ENCODE assay signal across 1 cellular context in the genomic region with DNA sequence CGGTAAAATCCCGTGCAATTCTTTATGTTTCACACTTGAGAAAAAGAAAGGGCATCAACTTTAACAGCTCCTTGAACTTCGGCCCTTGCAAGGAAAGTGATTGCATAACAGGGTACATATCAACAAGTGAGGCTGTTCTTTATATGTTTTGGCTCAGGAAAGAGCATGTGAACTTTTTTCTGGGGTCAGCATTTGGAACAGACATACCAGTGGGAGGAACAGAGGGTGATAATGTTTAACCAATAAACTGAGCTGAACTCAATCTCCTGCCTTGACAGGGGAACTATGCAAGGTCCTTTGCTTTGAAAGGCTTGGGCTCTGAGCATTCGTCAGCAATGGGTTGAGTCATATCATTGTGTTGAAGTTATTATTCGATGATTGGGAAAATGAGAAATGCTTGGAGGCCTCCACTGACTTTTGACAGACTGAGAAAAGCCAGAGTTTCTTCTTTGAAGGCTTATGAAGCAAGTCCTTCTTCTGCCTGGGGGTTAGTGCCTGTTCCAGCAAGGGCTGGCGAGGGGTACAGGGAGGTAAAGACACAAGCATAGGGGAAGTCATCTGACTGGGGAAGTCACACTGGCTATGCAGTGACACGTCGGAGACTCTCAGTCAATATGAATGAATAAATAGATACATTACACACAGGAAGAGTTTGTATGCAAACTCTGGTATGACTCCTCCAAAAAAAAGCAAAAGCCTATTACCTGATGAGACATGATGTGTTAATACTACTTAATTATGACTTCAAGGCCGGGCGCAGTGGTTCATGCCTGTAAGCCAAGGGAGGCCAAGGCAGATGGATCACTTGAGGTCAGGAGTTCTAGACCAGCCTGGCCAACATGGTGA.
A peak's percentile ranks its signal among the peaks of the same experiment; 100 is the strongest.
TF ChIP-seq lines count a peak whose summit lies in the region.

No MANE protein-coding gene starts in this region.

TF ChIP-seq in HepG2, 621 proteins besides CTCF, POLR2A, EP300 and RAD21 (continued from another document and continues in another):
- TF ChIP-seq, protein P1, sequence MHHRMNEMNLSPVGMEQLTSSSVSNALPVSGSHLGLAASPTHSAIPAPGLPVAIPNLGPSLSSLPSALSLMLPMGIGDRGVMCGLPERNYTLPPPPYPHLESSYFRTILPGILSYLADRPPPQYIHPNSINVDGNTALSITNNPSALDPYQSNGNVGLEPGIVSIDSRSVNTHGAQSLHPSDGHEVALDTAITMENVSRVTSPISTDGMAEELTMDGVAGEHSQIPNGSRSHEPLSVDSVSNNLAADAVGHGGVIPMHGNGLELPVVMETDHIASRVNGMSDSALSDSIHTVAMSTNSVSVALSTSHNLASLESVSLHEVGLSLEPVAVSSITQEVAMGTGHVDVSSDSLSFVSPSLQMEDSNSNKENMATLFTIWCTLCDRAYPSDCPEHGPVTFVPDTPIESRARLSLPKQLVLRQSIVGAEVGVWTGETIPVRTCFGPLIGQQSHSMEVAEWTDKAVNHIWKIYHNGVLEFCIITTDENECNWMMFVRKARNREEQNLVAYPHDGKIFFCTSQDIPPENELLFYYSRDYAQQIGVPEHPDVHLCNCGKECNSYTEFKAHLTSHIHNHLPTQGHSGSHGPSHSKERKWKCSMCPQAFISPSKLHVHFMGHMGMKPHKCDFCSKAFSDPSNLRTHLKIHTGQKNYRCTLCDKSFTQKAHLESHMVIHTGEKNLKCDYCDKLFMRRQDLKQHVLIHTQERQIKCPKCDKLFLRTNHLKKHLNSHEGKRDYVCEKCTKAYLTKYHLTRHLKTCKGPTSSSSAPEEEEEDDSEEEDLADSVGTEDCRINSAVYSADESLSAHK (CRISPR knock-in tag; IDR thresholded peaks at IDR 0.05; ENCODE audit: borderline replicate concordance): no peak
- TF ChIP-seq, protein P2, sequence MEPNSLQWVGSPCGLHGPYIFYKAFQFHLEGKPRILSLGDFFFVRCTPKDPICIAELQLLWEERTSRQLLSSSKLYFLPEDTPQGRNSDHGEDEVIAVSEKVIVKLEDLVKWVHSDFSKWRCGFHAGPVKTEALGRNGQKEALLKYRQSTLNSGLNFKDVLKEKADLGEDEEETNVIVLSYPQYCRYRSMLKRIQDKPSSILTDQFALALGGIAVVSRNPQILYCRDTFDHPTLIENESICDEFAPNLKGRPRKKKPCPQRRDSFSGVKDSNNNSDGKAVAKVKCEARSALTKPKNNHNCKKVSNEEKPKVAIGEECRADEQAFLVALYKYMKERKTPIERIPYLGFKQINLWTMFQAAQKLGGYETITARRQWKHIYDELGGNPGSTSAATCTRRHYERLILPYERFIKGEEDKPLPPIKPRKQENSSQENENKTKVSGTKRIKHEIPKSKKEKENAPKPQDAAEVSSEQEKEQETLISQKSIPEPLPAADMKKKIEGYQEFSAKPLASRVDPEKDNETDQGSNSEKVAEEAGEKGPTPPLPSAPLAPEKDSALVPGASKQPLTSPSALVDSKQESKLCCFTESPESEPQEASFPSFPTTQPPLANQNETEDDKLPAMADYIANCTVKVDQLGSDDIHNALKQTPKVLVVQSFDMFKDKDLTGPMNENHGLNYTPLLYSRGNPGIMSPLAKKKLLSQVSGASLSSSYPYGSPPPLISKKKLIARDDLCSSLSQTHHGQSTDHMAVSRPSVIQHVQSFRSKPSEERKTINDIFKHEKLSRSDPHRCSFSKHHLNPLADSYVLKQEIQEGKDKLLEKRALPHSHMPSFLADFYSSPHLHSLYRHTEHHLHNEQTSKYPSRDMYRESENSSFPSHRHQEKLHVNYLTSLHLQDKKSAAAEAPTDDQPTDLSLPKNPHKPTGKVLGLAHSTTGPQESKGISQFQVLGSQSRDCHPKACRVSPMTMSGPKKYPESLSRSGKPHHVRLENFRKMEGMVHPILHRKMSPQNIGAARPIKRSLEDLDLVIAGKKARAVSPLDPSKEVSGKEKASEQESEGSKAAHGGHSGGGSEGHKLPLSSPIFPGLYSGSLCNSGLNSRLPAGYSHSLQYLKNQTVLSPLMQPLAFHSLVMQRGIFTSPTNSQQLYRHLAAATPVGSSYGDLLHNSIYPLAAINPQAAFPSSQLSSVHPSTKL (CRISPR knock-in tag; IDR thresholded peaks at IDR 0.05): peak; percentile 97
- TF ChIP-seq HIC2 (CRISPR knock-in tag; IDR thresholded peaks at IDR 0.05; ENCODE audit: low read depth): no peak
- no peak; the same call in 1 of the 2 replicates for TF ChIP-seq ZNF460 (CRISPR knock-in tag; IDR thresholded peaks at IDR 0.05; ENCODE audit: borderline replicate concordance)
- no peak for TF ChIP-seq ZFAT (CRISPR knock-in tag; conservative IDR thresholded peaks at IDR 0.05)
- TF ChIP-seq CEBPG (CRISPR knock-in tag; IDR thresholded peaks at IDR 0.05): peak; percentile 96
- no peak for TF ChIP-seq ZNF382 (CRISPR knock-in tag; IDR thresholded peaks at IDR 0.05; ENCODE audit: borderline replicate concordance)
- TF ChIP-seq ZNF329 (CRISPR knock-in tag; IDR thresholded peaks at IDR 0.05; ENCODE audit: low read depth): no peak
- TF ChIP-seq CREM (IDR thresholded peaks at IDR 0.05): peak; percentile 83
- no peak for TF ChIP-seq CREM (CRISPR knock-in tag; IDR thresholded peaks at IDR 0.05)
- TF ChIP-seq FIP1L1 (IDR thresholded peaks at IDR 0.05; ENCODE audit: borderline replicate concordance, insufficient read depth, low read depth, low read length): no peak
- no peak for TF ChIP-seq ZNF678 (CRISPR knock-in tag; IDR thresholded peaks at IDR 0.05)
- TF ChIP-seq TGIF2 (CRISPR knock-in tag; IDR thresholded peaks at IDR 0.05): no peak
- TF ChIP-seq SMAD1 (CRISPR knock-in tag; IDR thresholded peaks at IDR 0.05; ENCODE audit: borderline replicate concordance, low read depth): no peak
- no peak for TF ChIP-seq ZNF432 (CRISPR knock-in tag; IDR thresholded peaks at IDR 0.05; ENCODE audit: borderline replicate concordance)
- TF ChIP-seq ZNF780A (CRISPR knock-in tag; IDR thresholded peaks at IDR 0.05): no peak
- 0 out of 2 replicates have a peak, but pooled peaks have one; percentile 69 for TF ChIP-seq KIAA2018 (CRISPR knock-in tag; IDR thresholded peaks at IDR 0.05; ENCODE audit: borderline replicate concordance)
- no peak for TF ChIP-seq THYN1 (CRISPR knock-in tag; IDR thresholded peaks at IDR 0.05; ENCODE audit: borderline replicate concordance, low read depth)
- TF ChIP-seq, protein P3, sequence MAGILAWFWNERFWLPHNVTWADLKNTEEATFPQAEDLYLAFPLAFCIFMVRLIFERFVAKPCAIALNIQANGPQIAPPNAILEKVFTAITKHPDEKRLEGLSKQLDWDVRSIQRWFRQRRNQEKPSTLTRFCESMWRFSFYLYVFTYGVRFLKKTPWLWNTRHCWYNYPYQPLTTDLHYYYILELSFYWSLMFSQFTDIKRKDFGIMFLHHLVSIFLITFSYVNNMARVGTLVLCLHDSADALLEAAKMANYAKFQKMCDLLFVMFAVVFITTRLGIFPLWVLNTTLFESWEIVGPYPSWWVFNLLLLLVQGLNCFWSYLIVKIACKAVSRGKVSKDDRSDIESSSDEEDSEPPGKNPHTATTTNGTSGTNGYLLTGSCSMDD (CRISPR knock-in tag; IDR thresholded peaks at IDR 0.05): no peak
- TF ChIP-seq TRAFD1 (CRISPR knock-in tag; IDR thresholded peaks at IDR 0.05; ENCODE audit: borderline replicate concordance): no peak
- no peak for TF ChIP-seq SAFB2 (CRISPR knock-in tag; IDR thresholded peaks at IDR 0.05; ENCODE audit: borderline replicate concordance, low read depth)
- peak; percentile 85 for TF ChIP-seq CEBPB (IDR thresholded peaks at IDR 0.05; ENCODE audit: borderline replicate concordance, low read depth, low read length)
- TF ChIP-seq SAP130 (CRISPR knock-in tag; IDR thresholded peaks at IDR 0.05; ENCODE audit: low read depth): peak; percentile 82
- peak; percentile 31; the same call in 1 of the 2 replicates for TF ChIP-seq ZNF747 (CRISPR knock-in tag; IDR thresholded peaks at IDR 0.05; ENCODE audit: borderline replicate concordance)
- TF ChIP-seq NCOA5 (CRISPR knock-in tag; IDR thresholded peaks at IDR 0.05): no peak
- TF ChIP-seq PCBP1 (IDR thresholded peaks at IDR 0.05; ENCODE audit: borderline replicate concordance, low read depth, low read length): no peak
- TF ChIP-seq ZMYM4 (CRISPR knock-in tag; IDR thresholded peaks at IDR 0.05): peak; percentile 69
- TF ChIP-seq STAG1 (CRISPR knock-in tag; IDR thresholded peaks at IDR 0.05): peak; percentile 21; the same call in 1 of the 2 replicates
- TF ChIP-seq ZNF777 (CRISPR knock-in tag; IDR thresholded peaks at IDR 0.05): 0 out of 2 replicates have a peak, but pooled peaks have one; percentile 36
- no peak for TF ChIP-seq RBM39 (IDR thresholded peaks at IDR 0.05; ENCODE audit: low read depth, low read length, poor library complexity, severe bottlenecking)
- TF ChIP-seq CHCHD3 (CRISPR knock-in tag; IDR thresholded peaks at IDR 0.05): no peak
- TF ChIP-seq NBN (conservative IDR thresholded peaks at IDR 0.05): no peak
- 0 out of 2 replicates have a peak, but pooled peaks have one; percentile 47 for TF ChIP-seq ARNT2 (CRISPR knock-in tag; IDR thresholded peaks at IDR 0.05; ENCODE audit: low read depth)
- no peak for TF ChIP-seq ISX (CRISPR knock-in tag; conservative IDR thresholded peaks at IDR 0.05)
- TF ChIP-seq SMC3 (IDR thresholded peaks at IDR 0.05; ENCODE audit: low read length): no peak
